ENCODE assay signal across 18 cellular contexts in the genomic region with DNA sequence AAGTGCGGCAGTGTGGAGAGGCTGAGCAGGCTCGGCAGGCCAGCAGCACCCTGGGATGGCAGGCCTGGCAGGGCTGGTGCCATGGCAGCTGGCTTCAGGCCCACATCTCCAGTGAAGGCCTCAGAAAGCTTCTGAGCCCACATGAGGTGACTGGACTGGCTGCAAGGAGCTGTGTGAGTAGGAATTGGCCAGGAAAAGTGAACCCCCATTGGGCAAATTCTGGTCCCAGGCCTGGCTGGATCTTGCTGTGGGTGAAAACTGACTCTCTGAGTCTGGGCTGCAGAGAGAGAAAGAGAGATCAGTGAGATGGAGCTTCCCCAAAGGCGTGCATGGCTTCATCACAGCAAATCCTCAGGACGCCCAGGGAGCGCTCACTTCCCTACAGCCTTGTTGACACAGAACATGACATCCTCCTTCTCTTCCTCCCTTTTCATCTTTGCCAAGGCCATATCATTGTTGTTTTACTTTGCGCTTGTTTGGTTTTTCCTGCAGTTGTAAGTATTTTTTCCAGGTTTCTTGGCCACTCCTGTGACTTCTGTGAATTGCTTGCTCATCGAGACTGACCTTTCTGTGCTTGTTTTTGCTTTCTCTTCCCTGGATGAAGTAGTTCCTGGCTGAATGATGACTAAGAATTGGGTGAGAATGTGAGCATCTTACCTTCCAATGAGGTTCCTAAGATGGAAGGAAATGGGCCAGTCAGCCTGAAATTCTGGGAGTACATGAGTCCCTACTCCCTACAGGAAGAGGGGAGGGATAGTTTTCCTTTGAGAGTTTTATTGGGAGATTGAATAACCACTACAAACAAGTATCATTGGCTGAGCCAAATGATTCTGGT.
DNase-seq lines count a peak whose midpoint lies in the region; ATAC-seq and TF ChIP-seq lines count a peak whose summit lies in the region.
"Had no signal": no experiment of that assay in that cellular context is flagged by ENCODE, and none has a peak within 500 bp of the region (broad histone marks: within the 10 kb centered on the region; RNA-seq: fewer than 3 reads in every experiment).

No MANE protein-coding gene starts in this region.

- TF ChIP-seq POLR2A in heart left ventricle (IDR thresholded peaks at IDR 0.05) (no peak), stomach (IDR thresholded peaks at IDR 0.05) (no peak), esophagus squamous epithelium (IDR thresholded peaks at IDR 0.05) (no peak)

- TF ChIP-seq CTCF in heart left ventricle (IDR thresholded peaks at IDR 0.05) (no peak), brain microvascular endothelial cell (IDR thresholded peaks at IDR 0.05; ENCODE audit: low read depth, low read length, missing control alignments) (no peak), stomach (IDR thresholded peaks at IDR 0.05) (no peak), esophagus squamous epithelium (IDR thresholded peaks at IDR 0.05) (no peak)

- H3K4me3 ChIP-seq in heart left ventricle (no peak overlapping the region), brain microvascular endothelial cell (ENCODE audit: low read depth, low read length) (no peak overlapping the region), stomach (no peak overlapping the region), esophagus squamous epithelium (no peak overlapping the region)
- H3K4me3 ChIP-seq: ascending aorta, BLaER1, left lung, Peyer's patch, psoas muscle had no signal

- H3K4me1 ChIP-seq in heart left ventricle, result peaks cover 0 to 24% (median 13%) of the 10 kb centered on the region in 12 donors
- H3K4me1 ChIP-seq in stomach, result peaks cover 0 to 20% (median 14%) of the 10 kb centered on the region in 4 donors
- H3K4me1 ChIP-seq in esophagus squamous epithelium, result peaks cover 0 to 18% (median 15%) of the 10 kb centered on the region in 3 donors
- H3K4me1 ChIP-seq: BLaER1 had no signal

- H3K9me3 ChIP-seq in heart left ventricle (no peaks in the 10 kb centered on the region), stomach (no peaks in the 10 kb centered on the region), esophagus squamous epithelium (no peaks in the 10 kb centered on the region)
- H3K9me3 ChIP-seq: ascending aorta, BLaER1, left lung, Peyer's patch, psoas muscle had no signal

- peak in 3 of 4 donors; percentile 25 to 49 (median 47) for ATAC-seq in heart left ventricle
- ATAC-seq in left cardiac atrium, result no peak
- no peak for ATAC-seq in GM18868 (IDR thresholded peaks at IDR 0.05; ENCODE audit: unreplicated experiment)
- ATAC-seq: left lung, psoas muscle had no signal

- intact Hi-C loops in heart left ventricle (cut with DNase I), result no loop called here
- intact Hi-C loops in left cardiac atrium (cut with DNase I), result loop anchor here in 1 of 2 donors (10.0 kb wide), 1 partner anchor 194 kb away; no protein-coding TSS in a partner anchor
- intact Hi-C loops in stomach (cut with DNase I; ENCODE audit: low total_unique reads), result no loop called here
- intact Hi-C loops in esophagus squamous epithelium (cut with DNase I), result no loop called here

- H3K27me3 ChIP-seq in heart left ventricle (no peaks in the 10 kb centered on the region), brain microvascular endothelial cell (replicated peaks) (no peaks in the 10 kb centered on the region), stomach (no peaks in the 10 kb centered on the region), esophagus squamous epithelium (peaks cover 0 to 27% (median 0%) of the 10 kb centered on the region in 4 donors)
- H3K27me3 ChIP-seq: ascending aorta, BLaER1, left lung, Peyer's patch had no signal

- H3K36me3 ChIP-seq in heart left ventricle (no peaks in the 10 kb centered on the region), brain microvascular endothelial cell (replicated peaks) (no peaks in the 10 kb centered on the region), stomach (no peaks in the 10 kb centered on the region), esophagus squamous epithelium (no peaks in the 10 kb centered on the region)
- H3K36me3 ChIP-seq: ascending aorta, BLaER1, left lung, Peyer's patch had no signal

- peak overlapping the region in 1 of 12 donors; percentile 42 for H3K27ac ChIP-seq in heart left ventricle
- no peak overlapping the region for H3K27ac ChIP-seq in brain microvascular endothelial cell
- H3K27ac ChIP-seq in stomach, result peak overlapping the region in 1 of 5 donors; percentile 46
- no peak overlapping the region for H3K27ac ChIP-seq in esophagus squamous epithelium
- H3K27ac ChIP-seq: 22Rv1, ascending aorta, BLaER1, Peyer's patch, psoas muscle had no signal

- peak in 2 of 5 donors; percentile 25 to 50 for DNase-seq in heart left ventricle
- DNase-seq in left cardiac atrium, result no peak
- DNase-seq in brain microvascular endothelial cell, result peak; percentile 33
- DNase-seq in kidney glomerular epithelial cell (lab: John Stamatoyannopoulos, UW), result peak; percentile 57
- DNase-seq in stomach, result peak; percentile 15
- DNase-seq in A172 (ENCODE audit: low spot score), result no peak
- no peak for DNase-seq in esophagus squamous epithelium (lab: John Stamatoyannopoulos, UW)
- DNase-seq: activated CD4-positive, CD25-positive, alpha-beta regulatory T cell; activated gamma-delta T cell; left lung; NCI-H187 treated with DMSO at 0.1 percent for 48 hours; NCI-H526; psoas muscle had no signal

- in situ Hi-C loops in brain microvascular endothelial cell (cut with HindIII; ENCODE audit: low pct_ligation_motif_present, low sequenced_read_pairs), result no loop called here

- 62 to 77% (median 69%) methylated on average over 7 of the region's 7 CpGs for WGBS in heart left ventricle, 4 donors
- 75 to 84% (median 78%) methylated on average over 7 of the region's 7 CpGs for WGBS in stomach, 5 donors
- WGBS in esophagus squamous epithelium, 2 donors, result 84 to 85% methylated on average over 5 of the region's 7 CpGs

- no peak for TF ChIP-seq EP300 in stomach (IDR thresholded peaks at IDR 0.05)

Comparison
In these comparisons a context has a peak if more than half of its experiments do, and no peak if none do; other contexts are left out.
1. ATAC-seq: peak in heart left ventricle (3 of 4); none in left cardiac atrium (0 of 2) and GM18868 (single experiment).
2. DNase-seq: peak in brain microvascular endothelial cell (single experiment), kidney glomerular epithelial cell (single experiment) and stomach (single experiment); none in left cardiac atrium (single experiment), A172 (single experiment) and esophagus squamous epithelium (single experiment).